In the genomic region with DNA sequence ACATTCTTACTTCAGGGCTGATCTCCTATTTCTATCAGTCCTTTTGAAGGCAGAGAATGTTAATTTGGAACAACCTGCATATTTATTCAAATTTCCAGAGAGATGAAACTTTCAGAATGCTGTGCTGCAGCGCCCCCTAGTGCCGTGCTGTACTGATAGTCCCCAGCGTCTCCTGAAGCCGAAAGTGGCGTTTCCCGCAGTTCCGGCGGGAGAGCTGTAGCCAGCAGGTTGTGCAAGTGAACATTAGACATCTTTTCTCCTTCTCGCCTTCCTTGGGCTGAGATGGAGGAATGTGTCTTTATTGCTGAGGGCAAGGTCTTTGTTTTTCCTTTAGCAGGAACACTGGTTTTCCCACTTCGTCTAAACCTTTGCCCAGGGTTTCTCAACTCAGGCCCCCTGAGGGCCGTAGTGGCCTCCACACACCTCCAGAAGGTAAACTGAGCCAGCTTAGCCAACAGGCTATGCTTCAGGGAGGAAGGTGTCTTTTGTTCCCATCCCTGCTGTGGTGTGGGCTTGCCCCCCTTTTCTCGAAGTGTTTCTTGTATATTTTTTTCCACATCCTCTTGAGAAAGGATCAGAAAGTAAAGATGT, we compare ENCODE assay signal across 1 cellular context.
TF ChIP-seq lines count a peak whose summit lies in the region.

No MANE protein-coding gene starts in this region.

TF ChIP-seq in K562, 482 proteins besides CTCF, POLR2A, EP300 and RAD21 (continued from another document):
- TF ChIP-seq, protein P1, sequence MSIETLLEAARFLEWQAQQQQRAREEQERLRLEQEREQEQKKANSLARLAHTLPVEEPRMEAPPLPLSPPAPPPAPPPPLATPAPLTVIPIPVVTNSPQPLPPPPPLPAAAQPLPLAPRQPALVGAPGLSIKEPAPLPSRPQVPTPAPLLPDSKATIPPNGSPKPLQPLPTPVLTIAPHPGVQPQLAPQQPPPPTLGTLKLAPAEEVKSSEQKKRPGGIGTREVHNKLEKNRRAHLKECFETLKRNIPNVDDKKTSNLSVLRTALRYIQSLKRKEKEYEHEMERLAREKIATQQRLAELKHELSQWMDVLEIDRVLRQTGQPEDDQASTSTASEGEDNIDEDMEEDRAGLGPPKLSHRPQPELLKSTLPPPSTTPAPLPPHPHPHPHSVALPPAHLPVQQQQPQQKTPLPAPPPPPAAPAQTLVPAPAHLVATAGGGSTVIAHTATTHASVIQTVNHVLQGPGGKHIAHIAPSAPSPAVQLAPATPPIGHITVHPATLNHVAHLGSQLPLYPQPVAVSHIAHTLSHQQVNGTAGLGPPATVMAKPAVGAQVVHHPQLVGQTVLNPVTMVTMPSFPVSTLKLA (conservative IDR thresholded peaks at IDR 0.05) = peak in 1 of 2 experiments; percentile 41; a peak in 1 of 4 replicates
- peak; percentile 87 for TF ChIP-seq ETV1 (tag; conservative IDR thresholded peaks at IDR 0.05; ENCODE audit: low read depth)
- no peak for TF ChIP-seq POLR2B (IDR thresholded peaks at IDR 0.05; ENCODE audit: low read depth, partially characterized antibody)
- TF ChIP-seq DPF2 (IDR thresholded peaks at IDR 0.05) = no peak
- TF ChIP-seq MEIS2 (IDR thresholded peaks at IDR 0.05; ENCODE audit: partially characterized antibody) = no peak
- no peak for TF ChIP-seq NFIC (IDR thresholded peaks at IDR 0.05)
- TF ChIP-seq BACH1 (tag; IDR thresholded peaks at IDR 0.05) = no peak
- TF ChIP-seq POLR2H (tag; IDR thresholded peaks at IDR 0.05; ENCODE audit: low read depth) = no peak
- TF ChIP-seq, protein P2, sequence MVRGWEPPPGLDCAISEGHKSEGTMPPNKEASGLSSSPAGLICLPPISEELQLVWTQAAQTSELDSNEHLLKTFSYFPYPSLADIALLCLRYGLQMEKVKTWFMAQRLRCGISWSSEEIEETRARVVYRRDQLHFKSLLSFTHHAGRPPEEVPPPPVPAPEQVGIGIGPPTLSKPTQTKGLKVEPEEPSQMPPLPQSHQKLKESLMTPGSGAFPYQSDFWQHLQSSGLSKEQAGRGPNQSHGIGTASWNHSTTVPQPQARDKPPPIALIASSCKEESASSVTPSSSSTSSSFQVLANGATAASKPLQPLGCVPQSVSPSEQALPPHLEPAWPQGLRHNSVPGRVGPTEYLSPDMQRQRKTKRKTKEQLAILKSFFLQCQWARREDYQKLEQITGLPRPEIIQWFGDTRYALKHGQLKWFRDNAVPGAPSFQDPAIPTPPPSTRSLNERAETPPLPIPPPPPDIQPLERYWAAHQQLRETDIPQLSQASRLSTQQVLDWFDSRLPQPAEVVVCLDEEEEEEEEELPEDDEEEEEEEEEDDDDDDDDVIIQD (CRISPR knock-in tag; IDR thresholded peaks at IDR 0.05) = no peak
- no peak for TF ChIP-seq HNRNPUL1 (IDR thresholded peaks at IDR 0.05; ENCODE audit: low read length)
- no peak for TF ChIP-seq MAFK (IDR thresholded peaks at IDR 0.05; ENCODE audit: low read length)
- TF ChIP-seq, protein P3, sequence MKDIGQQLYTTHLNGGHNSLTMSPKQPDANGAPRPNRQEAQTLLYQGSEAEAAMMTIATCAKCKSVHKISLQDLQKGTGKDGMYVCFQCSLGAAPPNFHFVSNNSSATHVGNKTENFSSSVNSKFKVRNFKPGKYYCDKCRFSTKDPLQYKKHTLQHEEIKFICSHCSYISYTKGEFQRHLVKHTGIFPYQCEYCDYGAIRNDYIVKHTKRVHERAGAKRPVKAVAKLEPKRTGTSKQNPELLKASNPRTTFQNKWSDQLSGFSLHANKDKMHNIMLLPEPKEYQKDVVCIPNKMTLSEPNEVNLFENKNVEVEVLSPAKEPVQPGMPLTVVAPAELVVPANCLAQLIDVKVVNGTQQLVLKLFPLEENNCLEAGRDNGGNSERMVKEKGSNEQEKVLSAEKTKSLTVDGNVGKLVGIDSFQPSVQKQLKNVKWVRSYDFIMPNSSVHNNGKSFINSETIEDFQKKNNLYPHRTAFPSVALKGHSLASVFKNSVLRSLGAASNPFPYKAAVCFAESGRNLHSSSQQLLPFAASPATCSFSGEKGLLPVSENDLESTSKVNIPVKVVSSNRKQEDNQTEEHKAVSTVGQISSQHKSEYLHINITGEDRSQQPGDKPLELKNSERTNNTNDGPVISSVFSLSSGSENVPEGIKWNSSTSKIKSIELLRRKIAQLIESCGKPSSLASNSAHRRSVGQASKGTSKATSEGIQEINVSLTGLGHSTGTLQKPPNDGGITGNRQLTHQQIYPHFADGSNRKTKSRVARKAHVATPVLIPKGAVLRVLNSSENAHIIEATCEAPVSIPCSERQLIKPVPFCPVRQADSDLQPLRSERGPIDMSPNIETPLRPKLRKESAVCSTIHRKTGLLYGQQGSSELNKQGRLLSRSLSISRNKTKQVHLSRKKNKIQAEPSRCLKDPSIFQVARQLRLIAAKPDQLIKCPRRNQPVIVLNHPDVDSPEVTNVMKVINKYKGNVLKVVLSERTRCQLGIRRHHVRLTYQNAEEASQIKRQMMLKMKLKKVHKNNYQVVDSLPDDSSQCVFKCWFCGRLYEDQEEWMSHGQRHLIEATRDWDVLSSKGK (CRISPR knock-in tag; IDR thresholded peaks at IDR 0.05) = no peak
- TF ChIP-seq ZFPM2 (CRISPR knock-in tag; IDR thresholded peaks at IDR 0.05) = no peak
- TF ChIP-seq BCOR (IDR thresholded peaks at IDR 0.05) = 0 out of 2 replicates have a peak, but pooled peaks have one; percentile 8
- TF ChIP-seq NFYB (IDR thresholded peaks at IDR 0.05; ENCODE audit: extremely low read depth, insufficient read length) = no peak
- 0 out of 2 replicates have a peak, but pooled peaks have one; percentile 34 for TF ChIP-seq GTF2F1 (IDR thresholded peaks at IDR 0.05; ENCODE audit: low read depth, low read length)
- no peak for TF ChIP-seq ZNF699 (CRISPR knock-in tag; IDR thresholded peaks at IDR 0.05; ENCODE audit: insufficient replicate concordance)
- no peak for TF ChIP-seq RHOXF2B (CRISPR knock-in tag; conservative IDR thresholded peaks at IDR 0.05)
- peak; percentile 19; the same call in 1 of the 2 replicates for TF ChIP-seq ZEB2 (IDR thresholded peaks at IDR 0.05)
- TF ChIP-seq POU5F1 (IDR thresholded peaks at IDR 0.05; ENCODE audit: borderline replicate concordance, low read depth, low read length, partially characterized antibody) = no peak
- TF ChIP-seq, protein P4, sequence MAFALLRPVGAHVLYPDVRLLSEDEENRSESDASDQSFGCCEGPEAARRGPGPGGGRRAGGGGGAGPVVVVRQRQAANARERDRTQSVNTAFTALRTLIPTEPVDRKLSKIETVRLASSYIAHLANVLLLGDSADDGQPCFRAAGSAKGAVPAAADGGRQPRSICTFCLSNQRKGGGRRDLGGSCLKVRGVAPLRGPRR (CRISPR knock-in tag; IDR thresholded peaks at IDR 0.05) = no peak
- TF ChIP-seq, protein P5, sequence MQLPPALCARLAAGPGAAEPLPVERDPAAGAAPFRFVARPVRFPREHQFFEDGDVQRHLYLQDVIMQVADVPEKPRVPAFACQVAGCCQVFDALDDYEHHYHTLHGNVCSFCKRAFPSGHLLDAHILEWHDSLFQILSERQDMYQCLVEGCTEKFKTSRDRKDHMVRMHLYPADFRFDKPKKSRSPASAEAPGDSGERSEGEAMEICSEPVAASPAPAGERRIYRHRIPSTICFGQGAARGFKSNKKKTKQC (CRISPR knock-in tag; IDR thresholded peaks at IDR 0.05) = no peak
